ENCODE assay signal across 18 cellular contexts in genomic region chr6:107709341-107709740, GRCh38.
DNase-seq lines count a peak whose midpoint lies in the region; ATAC-seq and TF ChIP-seq lines count a peak whose summit lies in the region.
"Had no signal": no experiment of that assay in that cellular context is flagged by ENCODE, and none has a peak within 500 bp of the region (broad histone marks: within the 10 kb centered on the region; RNA-seq: fewer than 3 reads in every experiment).

No MANE protein-coding gene starts in this region.

- CTCF ChIA-PET in CD4-positive, alpha-beta T cell (lab: Charles Lee) = interaction anchor here (1.2 kb wide), 2 partner anchors 110 to 139 kb away, joined by 4 read pairs; no protein-coding TSS in a partner anchor
- CTCF ChIA-PET in activated naive CD4-positive, alpha-beta T cell treated with anti-CD3 and anti-CD28 coated beads for 36 hours (lab: Charles Lee) = interaction anchor here (0.6 to 1.3 kb wide), 4 partner anchors 10 to 139 kb away, joined by 3 to 5 read pairs (median 3); no protein-coding TSS in a partner anchor

- H3K27me3 Mint-ChIP-seq in activated T-cell treated with anti-CD3 and anti-CD28 coated beads, Interleukin-2, amount 50 U/mL, for 24 hours = no peaks in the 10 kb centered on the region
- no peaks in the 10 kb centered on the region for H3K27me3 Mint-ChIP-seq in CD4-positive, alpha-beta T cell
- H3K27me3 Mint-ChIP-seq in activated T-helper 17 cell treated with anti-CD3 and anti-CD28 coated beads, Interleukin-2, amount 50 U/mL, for 72 hours = no peaks in the 10 kb centered on the region
- no peaks in the 10 kb centered on the region for H3K27me3 Mint-ChIP-seq in naive thymus-derived CD8-positive, alpha-beta T cell
- H3K27me3 Mint-ChIP-seq in activated naive CD4-positive, alpha-beta T cell treated with anti-CD3 and anti-CD28 coated beads for 36 hours (ENCODE audit: low read depth) = no peaks in the 10 kb centered on the region
- H3K27me3 Mint-ChIP-seq: B cell had no signal

- no peak overlapping the region for H3K4me3 Mint-ChIP-seq in activated T-cell treated with anti-CD3 and anti-CD28 coated beads, Interleukin-2, amount 50 U/mL, for 24 hours
- no peak overlapping the region for H3K4me3 Mint-ChIP-seq in CD4-positive, alpha-beta T cell
- H3K4me3 Mint-ChIP-seq in activated T-helper 17 cell treated with anti-CD3 and anti-CD28 coated beads, Interleukin-2, amount 50 U/mL, for 72 hours = no peak overlapping the region
- peak overlapping the region in 6 of 10 donors; percentile 11 to 57 (median 36) for H3K4me3 Mint-ChIP-seq in naive thymus-derived CD8-positive, alpha-beta T cell
- no peak overlapping the region for H3K4me3 Mint-ChIP-seq in activated naive CD4-positive, alpha-beta T cell treated with anti-CD3 and anti-CD28 coated beads for 36 hours
- H3K4me3 Mint-ChIP-seq: B cell had no signal

- H3K27ac Mint-ChIP-seq in activated T-cell treated with anti-CD3 and anti-CD28 coated beads, Interleukin-2, amount 50 U/mL, for 24 hours = peak overlapping the region; percentile 15
- peak overlapping the region; percentile 90 for H3K27ac Mint-ChIP-seq in CD4-positive, alpha-beta T cell
- peak overlapping the region; percentile 53 for H3K27ac Mint-ChIP-seq in activated T-helper 17 cell treated with anti-CD3 and anti-CD28 coated beads, Interleukin-2, amount 50 U/mL, for 72 hours
- H3K27ac Mint-ChIP-seq in naive thymus-derived CD8-positive, alpha-beta T cell = peak overlapping the region in 9 of 10 donors; percentile 39 to 92 (median 82)
- no peak overlapping the region for H3K27ac Mint-ChIP-seq in activated naive CD4-positive, alpha-beta T cell treated with anti-CD3 and anti-CD28 coated beads for 36 hours
- H3K27ac Mint-ChIP-seq: B cell had no signal

- no peaks in the 10 kb centered on the region for H3K9me3 ChIP-seq in CD4-positive, alpha-beta T cell (ENCODE audit: control insufficient read depth, low read length)
- H3K9me3 ChIP-seq: MG63 had no signal

- peak; percentile 73 for ATAC-seq in CD4-positive, alpha-beta T cell (ENCODE audit: poor library complexity)
- no peak for ATAC-seq in activated T-helper 17 cell treated with anti-CD3 and anti-CD28 coated beads, Interleukin-2, amount 50 U/mL, for 72 hours (replicated peaks)
- ATAC-seq in naive thymus-derived CD8-positive, alpha-beta T cell = peak; percentile 40 to 58
- ATAC-seq: PC-3 had no signal

- peaks cover 52% of the 10 kb centered on the region for H3K4me1 Mint-ChIP-seq in activated T-cell treated with anti-CD3 and anti-CD28 coated beads, Interleukin-2, amount 50 U/mL, for 24 hours (ENCODE audit: low read depth)
- H3K4me1 Mint-ChIP-seq in CD4-positive, alpha-beta T cell (ENCODE audit: low read depth) = peaks cover 79% of the 10 kb centered on the region
- peaks cover 35% of the 10 kb centered on the region for H3K4me1 Mint-ChIP-seq in activated T-helper 17 cell treated with anti-CD3 and anti-CD28 coated beads, Interleukin-2, amount 50 U/mL, for 72 hours
- peaks cover 38 to 64% (median 56%) of the 10 kb centered on the region in 4 donors for H3K4me1 Mint-ChIP-seq in naive thymus-derived CD8-positive, alpha-beta T cell
- H3K4me1 Mint-ChIP-seq in activated naive CD4-positive, alpha-beta T cell treated with anti-CD3 and anti-CD28 coated beads for 36 hours (ENCODE audit: low read depth) = peaks cover 46% of the 10 kb centered on the region

- peak overlapping the region; percentile 52 for H3K27ac ChIP-seq in CD4-positive, alpha-beta T cell (ENCODE audit: low read depth, low read length)

- no peaks in the 10 kb centered on the region for H3K27me3 ChIP-seq in CD4-positive, alpha-beta T cell (ENCODE audit: control insufficient read depth, insufficient read depth, low read length)

- DNase-seq in activated T-cell treated with anti-CD3 and anti-CD28 coated beads, Interleukin-2, amount 50 U/mL, for 24 hours = no peak
- no peak for DNase-seq in activated T-cell treated with anti-CD3 and anti-CD28 coated beads, Interleukin-2, amount 50 U/mL, for 1 hour
- peak in 8 of 10 experiments; percentile 21 to 56 (median 40) for DNase-seq in CD4-positive, alpha-beta T cell
- DNase-seq in naive thymus-derived CD8-positive, alpha-beta T cell = peak in 1 of 10 donors; percentile 17
- no peak for DNase-seq in midbrain (lab: John Stamatoyannopoulos, UW)
- DNase-seq in activated naive CD4-positive, alpha-beta T cell treated with anti-CD3 and anti-CD28 coated beads for 36 hours = no peak
- DNase-seq: GOT3, Kasumi-1, MG63, NCI-H1092, NCI-H1436 treated with DMSO at 0.1 percent for 48 hours, NCI-H2029, NCI-H345, NCI-H526, PC-3, RPMI8226 had no signal

- POLR2A ChIA-PET in CD4-positive, alpha-beta T cell (lab: Charles Lee) = interaction anchor here (0.7 to 1.3 kb wide), 10 partner anchors 10 to 139 kb away, joined by 3 to 7 read pairs (median 3); partner anchors contain the start of gene SCML4
- POLR2A ChIA-PET in naive thymus-derived CD8-positive, alpha-beta T cell (lab: Charles Lee) = interaction anchor here (1.1 to 1.4 kb wide), 5 partner anchors 13 to 133 kb away, joined by 3 to 6 read pairs (median 6); partner anchors contain the start of gene SCML4

- no peak for TF ChIP-seq CTCF in CD4-positive, alpha-beta T cell (IDR thresholded peaks at IDR 0.05)

- peaks cover 28% of the 10 kb centered on the region for H3K36me3 Mint-ChIP-seq in activated T-cell treated with anti-CD3 and anti-CD28 coated beads, Interleukin-2, amount 50 U/mL, for 24 hours (ENCODE audit: low read depth)
- peaks cover 74% of the 10 kb centered on the region for H3K36me3 Mint-ChIP-seq in CD4-positive, alpha-beta T cell (ENCODE audit: low read depth)
- H3K36me3 Mint-ChIP-seq in activated T-helper 17 cell treated with anti-CD3 and anti-CD28 coated beads, Interleukin-2, amount 50 U/mL, for 72 hours (ENCODE audit: low read depth) = peaks cover 20% of the 10 kb centered on the region
- H3K36me3 Mint-ChIP-seq in naive thymus-derived CD8-positive, alpha-beta T cell = peaks cover 3 to 53% (median 17%) of the 10 kb centered on the region in 3 donors
- H3K36me3 Mint-ChIP-seq in activated naive CD4-positive, alpha-beta T cell treated with anti-CD3 and anti-CD28 coated beads for 36 hours (ENCODE audit: low read depth) = no peaks in the 10 kb centered on the region

- H3K9me3 Mint-ChIP-seq in activated T-cell treated with anti-CD3 and anti-CD28 coated beads, Interleukin-2, amount 50 U/mL, for 24 hours = no peaks in the 10 kb centered on the region
- no peaks in the 10 kb centered on the region for H3K9me3 Mint-ChIP-seq in CD4-positive, alpha-beta T cell
- no peaks in the 10 kb centered on the region for H3K9me3 Mint-ChIP-seq in activated T-helper 17 cell treated with anti-CD3 and anti-CD28 coated beads, Interleukin-2, amount 50 U/mL, for 72 hours
- H3K9me3 Mint-ChIP-seq in naive thymus-derived CD8-positive, alpha-beta T cell = no peaks in the 10 kb centered on the region
- no peaks in the 10 kb centered on the region for H3K9me3 Mint-ChIP-seq in activated naive CD4-positive, alpha-beta T cell treated with anti-CD3 and anti-CD28 coated beads for 36 hours

- intact Hi-C loops in CD4-positive, alpha-beta T cell (cut with DNase I, micrococcal nuclease) = no loop called here
- intact Hi-C loops in activated naive CD4-positive, alpha-beta T cell treated with anti-CD3 and anti-CD28 coated beads for 36 hours (cut with micrococcal nuclease) = no loop called here

Comparison
In these comparisons a context has a peak if more than half of its experiments do, and no peak if none do; other contexts are left out.
1. DNase-seq: peak in CD4-positive, alpha-beta T cell (8 of 10); none in activated T-cell treated with anti-CD3 and anti-CD28 coated beads, Interleukin-2, amount 50 U/mL, for 24 hours (single experiment), activated T-cell treated with anti-CD3 and anti-CD28 coated beads, Interleukin-2, amount 50 U/mL, for 1 hour (single experiment), midbrain (single experiment) and activated naive CD4-positive, alpha-beta T cell treated with anti-CD3 and anti-CD28 coated beads for 36 hours (single experiment).
2. H3K4me3 Mint-ChIP-seq: peak in naive thymus-derived CD8-positive, alpha-beta T cell (6 of 10); none in activated T-cell treated with anti-CD3 and anti-CD28 coated beads, Interleukin-2, amount 50 U/mL, for 24 hours (single experiment), CD4-positive, alpha-beta T cell (single experiment), activated T-helper 17 cell treated with anti-CD3 and anti-CD28 coated beads, Interleukin-2, amount 50 U/mL, for 72 hours (single experiment) and activated naive CD4-positive, alpha-beta T cell treated with anti-CD3 and anti-CD28 coated beads for 36 hours (single experiment).